ENCODE assay signal across 18 cellular contexts in genomic region chr11:104873252-104873651, GRCh38. TPM values are rescaled to one million over a fixed set of nuclear protein-coding genes. Genes with fewer than 3 reads are reported as not detected.
DNase-seq lines count a peak whose midpoint lies in the region; FAIRE-seq and TF ChIP-seq lines count a peak whose summit lies in the region.
"Had no signal": no experiment of that assay in that cellular context is flagged by ENCODE, and none has a peak within 500 bp of the region (broad histone marks: within the 10 kb centered on the region; RNA-seq: fewer than 3 reads in every experiment).

No MANE protein-coding gene starts in this region.

- H3K9me3 ChIP-seq in DOHH2 (ENCODE audit: control insufficient read depth, insufficient read depth, low read length) (no peaks in the 10 kb centered on the region; the same call in 1 of the 2 replicates), OCI-LY1 (ENCODE audit: low read length) (no peaks in the 10 kb centered on the region), mesenchymal stem cell (ENCODE audit: control insufficient read depth, low read length) (no peaks in the 10 kb centered on the region)
- H3K9me3 ChIP-seq: neutrophil had no signal

- no peak overlapping the region for H3K4ac ChIP-seq in mesenchymal stem cell (ENCODE audit: low read depth in 1 of 2, low read length in 2 of 2)

- H2BK12ac ChIP-seq in mesenchymal stem cell (ENCODE audit: low read length in 2 of 2), result peak overlapping the region in 1 of 2 experiments; percentile 16

- H3K4me3 ChIP-seq in DOHH2 (ENCODE audit: low read length) (no peak overlapping the region), OCI-LY1 (ENCODE audit: low read depth, low read length, poor library complexity, severe bottlenecking) (no peak overlapping the region), fibroblast of the aortic adventitia (ENCODE audit: low read depth, low read length) (no peak overlapping the region), mesenchymal stem cell (ENCODE audit: insufficient read depth in 1 of 2, low read depth in 1 of 2, low read length in 2 of 2) (no peak overlapping the region)
- H3K4me3 ChIP-seq: SK-N-MC had no signal

- peak; percentile 33 for FAIRE-seq in GM12892 (lab: Jason Lieb, UNC)
- FAIRE-seq: H54 had no signal

- no peak overlapping the region for H2BK120ac ChIP-seq in mesenchymal stem cell (ENCODE audit: low read depth, low read length)

- H3K9ac ChIP-seq in OCI-LY1 (ENCODE audit: low read length) (no peak overlapping the region), mesenchymal stem cell (ENCODE audit: low read length) (no peak overlapping the region)

- no peak overlapping the region for H2AFZ ChIP-seq in OCI-LY1 (ENCODE audit: low read length)
- no peak overlapping the region for H2AFZ ChIP-seq in mesenchymal stem cell (ENCODE audit: low read depth, low read length)

- no peaks in the 10 kb centered on the region for H3F3A ChIP-seq in DOHH2 (ENCODE audit: control insufficient read depth, insufficient read depth)
- H3F3A ChIP-seq in OCI-LY1 (ENCODE audit: insufficient read depth, low read length), result no peaks in the 10 kb centered on the region; the same call in 1 of the 2 replicates

- no peak for TF ChIP-seq POLR2A in GM12892 (IDR thresholded peaks at IDR 0.05; ENCODE audit: low read depth, low read length)

- H3K36me3 ChIP-seq in DOHH2 (ENCODE audit: control insufficient read depth, low read length) (no peaks in the 10 kb centered on the region), OCI-LY1 (ENCODE audit: insufficient read depth, low read length) (no peaks in the 10 kb centered on the region), mesenchymal stem cell (ENCODE audit: control insufficient read depth in 1 of 2, insufficient read depth in 2 of 2, low read depth in 1 of 2, low read length in 2 of 2) (no peaks in the 10 kb centered on the region)
- H3K36me3 ChIP-seq: neutrophil had no signal

- H3K9me2 ChIP-seq in DOHH2 (replicated peaks; ENCODE audit: control insufficient read depth, low read length), result no peaks in the 10 kb centered on the region
- no peaks in the 10 kb centered on the region for H3K9me2 ChIP-seq in OCI-LY1 (ENCODE audit: low read depth, low read length)

- H4K8ac ChIP-seq in mesenchymal stem cell (ENCODE audit: low read length), result no peak overlapping the region

- H3K4me1 ChIP-seq in DOHH2 (ENCODE audit: control insufficient read depth, low read length) (no peaks in the 10 kb centered on the region), OCI-LY1 (ENCODE audit: insufficient read depth, low read length, severe bottlenecking) (peaks cover 5% of the 10 kb centered on the region), mesenchymal stem cell (ENCODE audit: control insufficient read depth, insufficient read depth, low read depth, low read length) (no peaks in the 10 kb centered on the region)

- H3K27ac ChIP-seq in DOHH2 (ENCODE audit: low read depth, low read length) (no peak overlapping the region), OCI-LY1 (ENCODE audit: low read depth, low read length, poor library complexity, severe bottlenecking) (no peak overlapping the region), mesenchymal stem cell (ENCODE audit: low read length, poor library complexity, severe bottlenecking) (no peak overlapping the region)
- H3K27ac ChIP-seq: neutrophil, SK-N-MC had no signal

- 78% methylated on average over 6 of the region's 8 CpGs for WGBS in mesenchymal stem cell

- H3K14ac ChIP-seq in mesenchymal stem cell (ENCODE audit: low read length in 2 of 2), result no peak overlapping the region

- no peak overlapping the region for H3K23ac ChIP-seq in mesenchymal stem cell (ENCODE audit: low read length in 2 of 2)

- no peak overlapping the region for H4K91ac ChIP-seq in mesenchymal stem cell (ENCODE audit: low read length)

- DNase-seq in GM12892 (ENCODE audit: insufficient read length) (no peak), fibroblast of the aortic adventitia (ENCODE audit: low read depth) (no peak), mesenchymal stem cell (no peak), NCI-H187 (lab: John Stamatoyannopoulos, UW) (no peak), kidney glomerular epithelial cell (lab: John Stamatoyannopoulos, UW) (no peak)
- DNase-seq: activated CD8-positive, alpha-beta memory T cell treated with anti-CD3 and anti-CD28 coated beads for 24 hours; activated gamma-delta T cell treated with Interleukin-2 at 50 U/mL for 16 hours; CD4-positive, alpha-beta T cell; GDM1; mammary epithelial cell; NCI-H2107; right cardiac atrium; stimulated activated CD4-positive, alpha-beta T cell treated with anti-CD3 and anti-CD28 coated beads, Interleukin-4, amount 100 ng/mL, for 1 hour had no signal

- H3K27me3 ChIP-seq in DOHH2 (ENCODE audit: control insufficient read depth, low read length), result no peaks in the 10 kb centered on the region
- H3K27me3 ChIP-seq in OCI-LY1 (ENCODE audit: insufficient read depth, low read length), result no peaks in the 10 kb centered on the region
- H3K27me3 ChIP-seq in mesenchymal stem cell (ENCODE audit: control insufficient read depth in 1 of 2, insufficient read depth in 1 of 2, low read length in 2 of 2), result no peaks in the 10 kb centered on the region
- H3K27me3 ChIP-seq: neutrophil had no signal

- peak overlapping the region in 1 of 2 experiments; percentile 52 for H3K18ac ChIP-seq in mesenchymal stem cell (ENCODE audit: low read depth in 1 of 2, low read length in 2 of 2)

- TF ChIP-seq CTCF in DOHH2 (IDR thresholded peaks at IDR 0.05; ENCODE audit: low read depth, low read length, poor library complexity, severe bottlenecking), result peak; percentile 49
- TF ChIP-seq CTCF in OCI-LY1 (IDR thresholded peaks at IDR 0.05; ENCODE audit: low read length), result peak; percentile 44; the same call in 1 of the 2 replicates
- peak; percentile 3 for TF ChIP-seq CTCF in fibroblast of the aortic adventitia (IDR thresholded peaks at IDR 0.05; ENCODE audit: insufficient read depth, low read length)

- no peaks in the 10 kb centered on the region for H3K79me1 ChIP-seq in mesenchymal stem cell (replicated peaks; ENCODE audit: low read length, poor library complexity, severe bottlenecking)

- H2BK15ac ChIP-seq in mesenchymal stem cell (ENCODE audit: low read depth, poor library complexity, severe bottlenecking), result no peak overlapping the region

- H3K79me2 ChIP-seq in DOHH2 (ENCODE audit: control insufficient read depth, low read length) (no peaks in the 10 kb centered on the region), OCI-LY1 (ENCODE audit: insufficient read depth, low read length) (no peaks in the 10 kb centered on the region)

- H3K4me2 ChIP-seq in DOHH2 (ENCODE audit: low read length) (no peak overlapping the region), OCI-LY1 (ENCODE audit: low read length) (no peak overlapping the region), mesenchymal stem cell (ENCODE audit: low read length, poor library complexity, severe bottlenecking) (no peak overlapping the region)

- H2AK5ac ChIP-seq in mesenchymal stem cell (ENCODE audit: low read length, severe bottlenecking), result no peak overlapping the region

- H2BK5ac ChIP-seq in mesenchymal stem cell (ENCODE audit: low read depth, low read length, poor library complexity, severe bottlenecking), result no peak overlapping the region

- H4K20me1 ChIP-seq in DOHH2 (ENCODE audit: control insufficient read depth, insufficient read depth, low read depth, low read length), result no peaks in the 10 kb centered on the region
- H4K20me1 ChIP-seq in OCI-LY1 (ENCODE audit: insufficient read depth, low read length), result no peaks in the 10 kb centered on the region

RNA-seq across cellular contexts. Expression of gene CASP12, which starts 25.0 kb away (rescaled TPM):
- polyA plus RNA-seq in GM12892 (2012; ENCODE audit: missing spikeins), result not detected
- total RNA-seq in fibroblast of the aortic adventitia (ENCODE audit: low replicate concordance), result 0.18 TPM in 1 of 2 replicates, not detected in the other
- polyA plus RNA-seq in mesenchymal stem cell (2013, experiment 1 of 2), result 1.7 TPM
- 2.0 TPM for polyA plus RNA-seq in mesenchymal stem cell (2013, experiment 2 of 2)
- total RNA-seq: CD4-positive, alpha-beta T cell; mammary epithelial cell had no signal
- polyA plus RNA-seq: mammary epithelial cell had no signal
